In genomic region chr19:34448191-34448590, GRCh38 we compare ENCODE assay signal across 16 cellular contexts.
"Had no signal": no experiment of that assay in that cellular context is flagged by ENCODE, and none has a peak within 500 bp of the region (broad histone marks: within the 10 kb centered on the region; RNA-seq: fewer than 3 reads in every experiment).

No MANE protein-coding gene starts in this region.

- H3K4me1 Mint-ChIP-seq: memory B cell had no signal

- H3K9me3 ChIP-seq: stomach, suprapubic skin, uterus had no signal

- H3K4me1 ChIP-seq: body of pancreas, parathyroid adenoma, stomach, suprapubic skin, uterus had no signal

- H3K27ac Mint-ChIP-seq: memory B cell had no signal

- H3K27me3 ChIP-seq: body of pancreas, cardiac muscle cell, stomach, suprapubic skin, uterus had no signal

- H3K36me3 ChIP-seq: uterus had no signal

- H3K27ac ChIP-seq: body of pancreas, cardiac muscle cell, parathyroid adenoma, skin epidermis, stomach, suprapubic skin had no signal

- H3K9me3 Mint-ChIP-seq: memory B cell had no signal

- H3K27me3 Mint-ChIP-seq: memory B cell had no signal

- H3K4me3 ChIP-seq: body of pancreas, cardiac muscle cell, skin epidermis, stomach, suprapubic skin, uterus had no signal

- DNase-seq: activated CD4-positive, CD25-positive, alpha-beta regulatory T cell treated with anti-CD3 and anti-CD28 coated beads, Interleukin-2, amount 50 U/mL, for 72 hours; body of pancreas; foreskin fibroblast; left colon; nucleus accumbens; right cardiac atrium; stimulated activated CD4-positive, alpha-beta T cell treated with anti-CD3 and anti-CD28 coated beads, Interleukin-1b, Interleukin-23, amount 100 ng/mL, for 48 hours; stomach; SW 1271; trophoblast cell; uterus had no signal

- H3K4me3 Mint-ChIP-seq: memory B cell had no signal

- ATAC-seq: body of pancreas, left colon, right cardiac atrium had no signal
